24 cellular contexts compared by ENCODE assay signal in the genomic region with DNA sequence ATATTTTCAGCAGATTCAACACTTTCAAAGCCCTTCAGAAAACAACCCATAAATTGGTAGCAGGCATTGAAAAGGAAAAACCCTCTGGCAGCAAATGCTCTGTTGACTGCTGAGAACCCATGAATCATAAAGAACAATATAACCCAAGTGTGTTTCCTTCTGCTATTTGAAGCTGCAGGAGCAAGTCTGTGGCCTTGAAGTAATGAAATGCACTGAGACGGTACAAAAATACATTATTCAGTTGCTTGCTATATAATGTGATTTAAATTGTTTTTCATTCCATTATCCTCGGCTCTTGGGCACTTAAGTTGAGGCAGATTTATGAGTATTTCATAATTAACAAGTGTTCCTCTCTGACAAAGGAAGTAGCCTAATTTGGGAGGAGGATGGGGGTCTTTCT. TPM values are rescaled to one million over a fixed set of nuclear protein-coding genes. Genes with fewer than 3 reads are reported as not detected.
DNase-seq lines count a peak whose midpoint lies in the region; ATAC-seq, FAIRE-seq and TF ChIP-seq lines count a peak whose summit lies in the region.
"Had no signal": no experiment of that assay in that cellular context is flagged by ENCODE, and none has a peak within 500 bp of the region (broad histone marks: within the 10 kb centered on the region; RNA-seq: fewer than 3 reads in every experiment).

No MANE protein-coding gene starts in this region.

- no peaks in the 10 kb centered on the region for H3K9me3 Mint-ChIP-seq in activated CD4-positive, alpha-beta T cell treated with anti-CD3 and anti-CD28 coated beads for 36 hours (ENCODE audit: low read depth)
- peaks cover 3% of the 10 kb centered on the region for H3K9me3 Mint-ChIP-seq in Calu3 (ENCODE audit: low read depth, unreplicated experiment)
- H3K9me3 Mint-ChIP-seq: GM23338 had no signal

- H3K4me3 ChIP-seq in A673 (ENCODE audit: low read depth, low read length, poor library complexity, severe bottlenecking), result no peak overlapping the region
- no peak overlapping the region for H3K4me3 ChIP-seq in Loucy (ENCODE audit: low read length, poor library complexity, severe bottlenecking)
- no peak overlapping the region for H3K4me3 ChIP-seq in endothelial cell of umbilical vein (replicated peaks in 1 of 3; ENCODE audit: insufficient read depth in 1 of 3, low read depth in 1 of 3, low read length in 3 of 3)
- H3K4me3 ChIP-seq: GM23338 had no signal

- DNase-seq in A673 (ENCODE audit: low spot score), result peak; percentile 62
- peak; percentile 25 for DNase-seq in endothelial cell of umbilical vein (ENCODE audit: low read depth, low spot score)
- peak; percentile 17 for DNase-seq in kidney tubule cell (ENCODE audit: low spot score)
- no peak for DNase-seq in activated CD4-positive, alpha-beta T cell treated with anti-CD3 and anti-CD28 coated beads for 36 hours
- no peak for DNase-seq in Calu3
- DNase-seq in NCI-H2171 treated with DMSO at 0.1 percent for 48 hours (lab: John Stamatoyannopoulos, UW), result no peak
- no peak for DNase-seq in Right ventricle myocardium superior
- DNase-seq: ACHN; BE2C; C1 segment of cervical spinal cord; CD4-positive, CD25-positive, alpha-beta regulatory T cell; CD8-positive, alpha-beta memory T cell; COR-L47; DMS79; GDM1; HCEC 1CT; HFFc6; IMR-90 had no signal

- POLR2A ChIA-PET in A673 (lab: Charles Lee; ENCODE audit: low non-redundant PET), result no interaction called here
- POLR2A ChIA-PET in endothelial cell of umbilical vein (lab: Charles Lee), result no interaction called here
- POLR2A ChIA-PET in activated CD4-positive, alpha-beta T cell treated with anti-CD3 and anti-CD28 coated beads for 36 hours (lab: Charles Lee), result no interaction called here

- H3K27me3 ChIP-seq in A673 (replicated peaks; ENCODE audit: insufficient read depth, low read depth, low read length, poor library complexity) (no peaks in the 10 kb centered on the region), Loucy (ENCODE audit: insufficient read depth, low read length, poor library complexity, severe bottlenecking) (no peaks in the 10 kb centered on the region), endothelial cell of umbilical vein (ENCODE audit: control insufficient read depth in 2 of 2, insufficient read depth in 2 of 2, low read length in 2 of 2) (peaks cover 0 to 3% of the 10 kb centered on the region in 2 experiments)
- H3K27me3 ChIP-seq: BE2C had no signal

- H3K9me3 ChIP-seq in A673 (ENCODE audit: low read depth, low read length, poor library complexity, severe bottlenecking), result no peaks in the 10 kb centered on the region
- no peaks in the 10 kb centered on the region for H3K9me3 ChIP-seq in Loucy (ENCODE audit: insufficient read depth, low read depth, low read length)
- H3K9me3 ChIP-seq in endothelial cell of umbilical vein (replicated peaks; ENCODE audit: control insufficient read depth, insufficient read depth, low read length), result no peaks in the 10 kb centered on the region
- H3K9me3 ChIP-seq: BE2C had no signal

- TF ChIP-seq POLR2A in endothelial cell of umbilical vein (IDR thresholded peaks at IDR 0.05; ENCODE audit: low read depth, low read length), result no peak

- intact Hi-C loops in A673 (cut with micrococcal nuclease; ENCODE audit: unreplicated experiment), result no loop called here
- intact Hi-C loops in endothelial cell of umbilical vein (cut with micrococcal nuclease), result no loop called here
- intact Hi-C loops in activated CD4-positive, alpha-beta T cell treated with anti-CD3 and anti-CD28 coated beads for 36 hours (cut with DNase I, micrococcal nuclease), result no loop called here
- intact Hi-C loops in Calu3 (cut with micrococcal nuclease; ENCODE audit: unreplicated experiment), result no loop called here
- intact Hi-C loops in Right ventricle myocardium superior (cut with DNase I), result no loop called here

- peaks cover 14% of the 10 kb centered on the region for H3K4me1 ChIP-seq in A673 (ENCODE audit: insufficient read depth, low read length, poor library complexity, severe bottlenecking)
- peaks cover 14% of the 10 kb centered on the region for H3K4me1 ChIP-seq in Loucy (ENCODE audit: insufficient read depth, low read length, poor library complexity, severe bottlenecking)
- no peaks in the 10 kb centered on the region for H3K4me1 ChIP-seq in endothelial cell of umbilical vein (ENCODE audit: control insufficient read depth, extremely low read depth, insufficient read depth, low read length)
- H3K4me1 ChIP-seq: BE2C had no signal

- H3K36me3 ChIP-seq in A673 (ENCODE audit: insufficient read depth, low read length, poor library complexity, severe bottlenecking) (no peaks in the 10 kb centered on the region), Loucy (ENCODE audit: insufficient read depth, low read length) (no peaks in the 10 kb centered on the region), endothelial cell of umbilical vein (ENCODE audit: control insufficient read depth in 2 of 2, extremely low read depth in 1 of 2, insufficient read depth in 2 of 2, low read length in 2 of 2) (no peaks in the 10 kb centered on the region)
- H3K36me3 ChIP-seq: BE2C had no signal

- H3K79me2 ChIP-seq in Loucy (ENCODE audit: insufficient read depth, low read length) (no peaks in the 10 kb centered on the region), endothelial cell of umbilical vein (ENCODE audit: control insufficient read depth, insufficient read depth, low read length) (no peaks in the 10 kb centered on the region)

- no peak for TF ChIP-seq CTCF in A673 (conservative IDR thresholded peaks at IDR 0.05; ENCODE audit: low read depth, low read length)
- no peak for TF ChIP-seq CTCF in Loucy (conservative IDR thresholded peaks at IDR 0.05; ENCODE audit: low read length)
- TF ChIP-seq CTCF in endothelial cell of umbilical vein (IDR thresholded peaks at IDR 0.05; ENCODE audit: extremely low read depth in 1 of 2, insufficient read depth in 1 of 2, low read depth in 1 of 2, low read length in 2 of 2), result no peak
- no peak for TF ChIP-seq CTCF in Calu3 (IDR thresholded peaks at IDR 0.05; ENCODE audit: unreplicated experiment)

- no peak for ATAC-seq in activated CD4-positive, alpha-beta T cell treated with anti-CD3 and anti-CD28 coated beads for 36 hours
- no peak for ATAC-seq in Right ventricle myocardium superior (ENCODE audit: poor library complexity)

- H3F3A ChIP-seq in Loucy (ENCODE audit: low read depth), result no peaks in the 10 kb centered on the region

- H2AFZ ChIP-seq in Loucy (ENCODE audit: low read length), result peak overlapping the region; percentile 7; the same call in 1 of the 2 replicates
- no peak overlapping the region for H2AFZ ChIP-seq in endothelial cell of umbilical vein (ENCODE audit: low read depth, low read length)
- H2AFZ ChIP-seq: GM23338 had no signal

- no peak overlapping the region for H3K4me3 Mint-ChIP-seq in activated CD4-positive, alpha-beta T cell treated with anti-CD3 and anti-CD28 coated beads for 36 hours
- no peak overlapping the region for H3K4me3 Mint-ChIP-seq in Calu3 (ENCODE audit: low read depth, unreplicated experiment)
- H3K4me3 Mint-ChIP-seq: CD4-positive, CD25-positive, alpha-beta regulatory T cell; CD8-positive, alpha-beta memory T cell; GM23338; HFFc6 had no signal

- CTCF ChIA-PET in A673 (lab: Charles Lee) (no interaction called here), endothelial cell of umbilical vein (lab: Charles Lee) (no interaction called here), Calu3 (lab: Charles Lee) (no interaction called here)
- CTCF ChIA-PET in activated CD4-positive, alpha-beta T cell treated with anti-CD3 and anti-CD28 coated beads for 36 hours (lab: Charles Lee), result no interaction called here

- no peaks in the 10 kb centered on the region for H4K20me1 ChIP-seq in Loucy (ENCODE audit: insufficient read depth, low read length, poor library complexity, severe bottlenecking)
- H4K20me1 ChIP-seq in endothelial cell of umbilical vein (replicated peaks; ENCODE audit: control insufficient read depth, extremely low read depth, insufficient read depth, low read length), result no peaks in the 10 kb centered on the region

- H3K27ac Mint-ChIP-seq in activated CD4-positive, alpha-beta T cell treated with anti-CD3 and anti-CD28 coated beads for 36 hours, result no peak overlapping the region
- H3K27ac Mint-ChIP-seq in Calu3 (ENCODE audit: unreplicated experiment), result no peak overlapping the region
- H3K27ac Mint-ChIP-seq: CD4-positive, CD25-positive, alpha-beta regulatory T cell; CD8-positive, alpha-beta memory T cell; GM23338; HFFc6 had no signal

- BruUV-seq in A673 (replicated peaks; lab: Mats Ljungman, UMichigan), result no TSS peak
- BruUV-seq in endothelial cell of umbilical vein (replicated peaks; lab: Mats Ljungman, UMichigan), result no TSS peak
- no TSS peak for BruUV-seq in Calu3 (replicated peaks; lab: Mats Ljungman, UMichigan)

- no peaks in the 10 kb centered on the region for H3K9me2 ChIP-seq in Loucy (replicated peaks; ENCODE audit: low read depth, low read length)

- dilution Hi-C loops in endothelial cell of umbilical vein (cut with MboI; ENCODE audit: extremely low pct_ligation_motif_present, low sequenced_read_pairs), result no loop called here

- no peaks in the 10 kb centered on the region for H3K9me1 ChIP-seq in endothelial cell of umbilical vein (replicated peaks; ENCODE audit: control insufficient read depth, extremely low read depth, insufficient read depth, low read length)

- H3K4me1 Mint-ChIP-seq in activated CD4-positive, alpha-beta T cell treated with anti-CD3 and anti-CD28 coated beads for 36 hours, result no peaks in the 10 kb centered on the region
- no peaks in the 10 kb centered on the region for H3K4me1 Mint-ChIP-seq in Calu3 (ENCODE audit: low read depth, unreplicated experiment)
- H3K4me1 Mint-ChIP-seq: CD4-positive, CD25-positive, alpha-beta regulatory T cell; CD8-positive, alpha-beta memory T cell had no signal

- peaks cover 18% of the 10 kb centered on the region for H3K27me3 Mint-ChIP-seq in activated CD4-positive, alpha-beta T cell treated with anti-CD3 and anti-CD28 coated beads for 36 hours
- no peaks in the 10 kb centered on the region for H3K27me3 Mint-ChIP-seq in Calu3 (ENCODE audit: unreplicated experiment)
- H3K27me3 Mint-ChIP-seq: CD4-positive, CD25-positive, alpha-beta regulatory T cell had no signal

- no peak overlapping the region for H3K27ac ChIP-seq in A673 (ENCODE audit: low read depth, low read length, poor library complexity, severe bottlenecking)
- no peak overlapping the region for H3K27ac ChIP-seq in endothelial cell of umbilical vein (ENCODE audit: insufficient read depth, low read depth, low read length)

- H3K4me2 ChIP-seq in Loucy (ENCODE audit: low read depth, low read length, poor library complexity, severe bottlenecking) (no peak overlapping the region), endothelial cell of umbilical vein (ENCODE audit: insufficient read depth, low read length) (no peak overlapping the region)
- H3K4me2 ChIP-seq: GM23338 had no signal

- no peak for FAIRE-seq in endothelial cell of umbilical vein (lab: Jason Lieb, UNC)
- FAIRE-seq: D721Med, GM12892, H54, HTR-8/SVneo had no signal

- no peaks in the 10 kb centered on the region for H3K36me3 Mint-ChIP-seq in activated CD4-positive, alpha-beta T cell treated with anti-CD3 and anti-CD28 coated beads for 36 hours (ENCODE audit: low read depth)
- H3K36me3 Mint-ChIP-seq in Calu3 (ENCODE audit: insufficient read depth, unreplicated experiment), result no peaks in the 10 kb centered on the region
- H3K36me3 Mint-ChIP-seq: CD4-positive, CD25-positive, alpha-beta regulatory T cell; CD8-positive, alpha-beta memory T cell had no signal

- no peak overlapping the region for H3K9ac ChIP-seq in Loucy (ENCODE audit: low read depth, low read length, poor library complexity, severe bottlenecking)
- no peak overlapping the region for H3K9ac ChIP-seq in endothelial cell of umbilical vein (replicated peaks; ENCODE audit: extremely low read depth, insufficient read depth, low read length)

RNA-seq across cellular contexts. Expression of gene SAMD5, which starts 40.6 kb away (rescaled TPM):
- 4.3 and 6.1 TPM in 2 replicates for total RNA-seq in A673 (2021)
- 4.6 and 6.9 TPM in 2 replicates for total RNA-seq in endothelial cell of umbilical vein
- polyA plus RNA-seq in endothelial cell of umbilical vein, result 0.46 and 0.75 TPM in 2 replicates
- 0.75 and 0.93 TPM in 2 replicates for polyA plus RNA-seq in endothelial cell of umbilical vein (2011; cell fraction: cytosol; rRNA removed)
- polyA plus RNA-seq in endothelial cell of umbilical vein (2011; cell fraction: nucleus; rRNA removed), result 1.5 and 2.0 TPM in 2 replicates
- 3.7 and 7.6 TPM in 2 replicates for polyA plus RNA-seq in endothelial cell of umbilical vein (2012)
- 2.8 and 3.5 TPM in 2 replicates for polyA minus RNA-seq in endothelial cell of umbilical vein
- not detected for polyA minus RNA-seq in endothelial cell of umbilical vein (2011; cell fraction: cytosol; rRNA and poly(A)+ RNA removed)
- 5.3 and 7.8 TPM in 2 replicates for polyA minus RNA-seq in endothelial cell of umbilical vein (2011; cell fraction: nucleus; rRNA and poly(A)+ RNA removed)
- total RNA-seq in activated CD4-positive, alpha-beta T cell treated with anti-CD3 and anti-CD28 coated beads for 36 hours, result under 1 TPM in 1 of 2 experiments, not detected in 1; 0.18 TPM
- total RNA-seq in Calu3 (2022), result 0.76 TPM in 1 of 2 replicates, not detected in the other
- 1.00 TPM for total RNA-seq in Right ventricle myocardium superior
- total RNA-seq: CD4-positive, CD25-positive, alpha-beta regulatory T cell; HFFc6 had no signal
- polyA plus RNA-seq: CD4-positive, CD25-positive, alpha-beta regulatory T cell; CD8-positive, alpha-beta memory T cell; GM23338 had no signal

Comparison
In these comparisons a context has a peak if more than half of its experiments do, and no peak if none do; other contexts are left out.
1. DNase-seq: peak in A673 (single experiment), endothelial cell of umbilical vein (single experiment) and kidney tubule cell (single experiment); none in activated CD4-positive, alpha-beta T cell treated with anti-CD3 and anti-CD28 coated beads for 36 hours (single experiment), Calu3 (single experiment), NCI-H2171 treated with DMSO at 0.1 percent for 48 hours (single experiment) and Right ventricle myocardium superior (single experiment).